7 cellular contexts compared by ENCODE assay signal in the genomic region with DNA sequence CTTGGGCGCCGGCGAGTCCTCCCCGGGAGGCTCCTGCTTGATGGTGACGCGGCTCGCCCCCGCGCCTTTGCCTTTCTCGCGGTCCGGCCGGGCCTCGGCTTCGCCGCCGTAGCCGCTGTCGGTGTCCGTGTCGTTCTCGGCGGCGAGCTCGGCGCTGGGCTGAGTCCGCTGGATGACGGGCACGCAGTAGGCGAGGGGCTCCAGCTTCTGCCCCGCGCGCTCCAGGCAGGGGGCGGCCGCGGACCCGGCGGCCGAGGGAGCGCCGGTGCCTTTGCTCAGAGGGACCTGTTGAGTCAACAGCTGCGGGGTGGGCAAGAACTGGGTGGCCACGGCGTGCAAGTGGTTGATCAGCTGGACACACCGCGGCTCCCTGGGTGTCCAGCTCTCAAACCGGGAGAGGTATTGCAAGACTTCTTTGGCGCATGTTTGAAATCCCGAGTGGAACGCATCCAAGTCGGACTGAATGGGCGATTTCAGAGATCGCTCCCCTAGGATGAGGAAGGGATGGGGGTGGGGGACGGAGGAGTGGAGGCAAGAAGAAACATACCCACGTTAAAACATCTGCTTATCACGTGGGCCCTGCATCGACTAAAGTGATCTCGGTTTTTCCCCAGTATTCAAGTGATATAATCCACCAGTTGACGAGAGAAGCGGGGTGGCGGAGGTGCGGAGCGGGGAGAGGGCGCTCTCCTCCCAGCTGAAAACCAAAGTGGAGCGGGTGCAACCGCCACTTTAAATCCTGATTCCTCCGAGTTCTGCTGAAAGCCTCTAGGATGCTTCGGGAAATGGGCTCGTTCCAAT. TPM values are rescaled to one million over a fixed set of nuclear protein-coding genes. Genes with fewer than 3 reads are reported as not detected.
DNase-seq lines count a peak whose midpoint lies in the region; ATAC-seq and TF ChIP-seq lines count a peak whose summit lies in the region.

No MANE protein-coding gene starts in this region.

- H3K27ac Mint-ChIP-seq in T-cell, result peak overlapping the region in 1 of 2 donors; percentile 39

- CTCF ChIA-PET in T-cell (lab: Charles Lee), result interaction anchor here in 1 of 2 donors (0.6 to 0.7 kb wide), 2 partner anchors 25 to 26 kb away, joined by 4 to 5 read pairs; no protein-coding TSS in a partner anchor

- peaks cover 25 to 49% (median 40%) of the 10 kb centered on the region in 3 donors for H3K4me1 Mint-ChIP-seq in T-cell

- ATAC-seq in HG03135 (IDR thresholded peaks at IDR 0.05; ENCODE audit: unreplicated experiment) (peak; percentile 22), T-cell (replicated peaks in 1 of 4) (peak; percentile 13 to 63 (median 36))

- H3K9me3 Mint-ChIP-seq in T-cell, result no peaks in the 10 kb centered on the region

- POLR2A ChIA-PET in T-cell (lab: Charles Lee), result no interaction called here

- H3K4me3 ChIP-seq in GM12865 (ENCODE audit: low read depth, low read length) (peak overlapping the region; percentile 34), choroid plexus epithelial cell (ENCODE audit: low read depth, low read length) (peak overlapping the region; percentile 74)

- TF ChIP-seq CTCF in GM12865 (IDR thresholded peaks at IDR 0.05; ENCODE audit: insufficient read depth, low read depth, low read length, missing control alignments), result no peak
- TF ChIP-seq CTCF in choroid plexus epithelial cell (conservative IDR thresholded peaks at IDR 0.05; ENCODE audit: low read depth, low read length), result peak; percentile 61

- DNase-seq in GM12865 (ENCODE audit: low read depth) (peak; percentile 39), T-cell (peak in 6 of 34 experiments; percentile 2 to 31 (median 14)), choroid plexus epithelial cell (ENCODE audit: low read depth) (peak; percentile 85), kidney tubule cell (ENCODE audit: low spot score) (peak; percentile 75), smooth muscle cell of the brain vasculature (ENCODE audit: low read depth, low spot score) (peak; percentile 52), DMS79 treated with DMSO at 0.1 percent for 48 hours (lab: John Stamatoyannopoulos, UW) (no peak)

- H3K4me3 Mint-ChIP-seq in T-cell, result peak overlapping the region; percentile 78 to 84 (median 82)

- H3K36me3 Mint-ChIP-seq in T-cell, result no peaks in the 10 kb centered on the region

- H3K27me3 Mint-ChIP-seq in T-cell, result peaks cover 56 to 75% of the 10 kb centered on the region in 2 donors

RNA-seq across cellular contexts. Expression of a gene that starts 2.0 kb away (rescaled TPM):
- 1 to 10 TPM in 2 of 5 donors, under 1 TPM in 1, not detected in 2; 0.46 to 1.7 (median 1.3) TPM for total RNA-seq in T-cell
